ENCODE assay signal across 18 cellular contexts in the genomic region with DNA sequence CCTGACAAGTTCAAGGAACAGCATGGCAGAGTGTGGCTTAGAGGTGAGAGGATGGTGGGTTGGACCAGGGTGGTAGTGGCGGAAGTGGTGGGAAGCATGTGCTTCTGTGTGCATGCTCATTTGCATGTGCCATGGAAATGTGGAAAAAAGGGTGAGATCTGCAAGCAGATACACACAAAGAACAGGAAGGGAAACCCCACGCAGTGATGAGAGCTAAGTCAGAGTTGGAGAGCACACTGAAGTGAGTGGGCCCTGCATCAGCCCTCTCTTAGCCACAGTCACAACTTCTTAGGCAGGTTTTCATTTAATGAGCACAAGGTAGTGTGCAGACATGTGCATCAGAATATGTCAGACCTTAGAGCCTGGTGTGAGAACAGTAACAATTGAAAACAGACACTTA.
DNase-seq lines count a peak whose midpoint lies in the region; ATAC-seq, FAIRE-seq and TF ChIP-seq lines count a peak whose summit lies in the region.
"Had no signal": no experiment of that assay in that cellular context is flagged by ENCODE, and none has a peak within 500 bp of the region (broad histone marks: within the 10 kb centered on the region; RNA-seq: fewer than 3 reads in every experiment).

No MANE protein-coding gene starts in this region.

- H3K4me2 ChIP-seq in DND-41 (ENCODE audit: insufficient read depth, low read length): no peak overlapping the region

- no peaks in the 10 kb centered on the region for H3K79me2 ChIP-seq in DND-41 (ENCODE audit: insufficient read depth, low read length)

- intact Hi-C loops in left ventricle myocardium inferior (cut with micrococcal nuclease): no loop called here

- no peak for TF ChIP-seq POLR2A in H54 (IDR thresholded peaks at IDR 0.05; ENCODE audit: low read depth, low read length)

- H3K36me3 ChIP-seq in DND-41 (ENCODE audit: insufficient read depth, low read length): peaks cover 23% of the 10 kb centered on the region
- H3K36me3 ChIP-seq in left ventricle myocardium inferior: no peaks in the 10 kb centered on the region

- no peak overlapping the region for H3K9ac ChIP-seq in DND-41 (ENCODE audit: low read depth, low read length)

- no peak for FAIRE-seq in H54 (lab: Jason Lieb, UNC)

- no peak overlapping the region for H2AFZ ChIP-seq in DND-41 (ENCODE audit: low read depth, low read length)

- no peaks in the 10 kb centered on the region for H3K9me3 ChIP-seq in DND-41 (ENCODE audit: insufficient read depth, low read length, severe bottlenecking)
- H3K9me3 ChIP-seq in left ventricle myocardium inferior (replicated peaks): no peaks in the 10 kb centered on the region

- H3K27me3 ChIP-seq in DND-41 (ENCODE audit: insufficient read depth, low read length, poor library complexity) (no peaks in the 10 kb centered on the region), left ventricle myocardium inferior (ENCODE audit: low read depth) (no peaks in the 10 kb centered on the region)

- TF ChIP-seq CTCF in DND-41 (IDR thresholded peaks at IDR 0.05; ENCODE audit: borderline replicate concordance, extremely low read depth, low read length, poor library complexity, severe bottlenecking): no peak
- TF ChIP-seq CTCF in left ventricle myocardium inferior (IDR thresholded peaks at IDR 0.05; ENCODE audit: borderline replicate concordance): no peak

- ATAC-seq in DND-41 (ENCODE audit: insufficient read depth, low read depth): peak; percentile 31; the same call in 2 of the 3 replicates
- ATAC-seq in GM18502 (IDR thresholded peaks at IDR 0.05; ENCODE audit: poor library complexity, unreplicated experiment): peak; percentile 87
- peak; percentile 69 for ATAC-seq in GM21529 (IDR thresholded peaks at IDR 0.05; ENCODE audit: unreplicated experiment)
- ATAC-seq in HG03469 (IDR thresholded peaks at IDR 0.05; ENCODE audit: unreplicated experiment): peak; percentile 72

- DNase-seq in DND-41 (no peak), H54 (ENCODE audit: insufficient read length, low spot score) (no peak), Kasumi-1 (lab: John Stamatoyannopoulos, UW) (no peak), left ventricle myocardium inferior (no peak)
- DNase-seq: ACHN; Calu3; CD4-positive, alpha-beta T cell; DMS79; GDM1; H7; Karpas-422; NCI-H1930; NCI-H2171 treated with DMSO at 0.1 percent for 48 hours; NCI-H82; SIG-M5 had no signal

- H3K27ac ChIP-seq in DND-41 (ENCODE audit: low read length): no peak overlapping the region
- H3K27ac ChIP-seq in left ventricle myocardium inferior (replicated peaks): no peak overlapping the region

- H3K4me1 ChIP-seq in DND-41 (ENCODE audit: insufficient read depth, low read length) (no peaks in the 10 kb centered on the region), left ventricle myocardium inferior (no peaks in the 10 kb centered on the region)

- no peak overlapping the region for H3K4me3 ChIP-seq in DND-41 (ENCODE audit: low read depth in 1 of 2, low read length in 2 of 2)
- H3K4me3 ChIP-seq in left ventricle myocardium inferior: no peak overlapping the region

- H4K20me1 ChIP-seq in DND-41 (ENCODE audit: insufficient read depth, low read length): no peaks in the 10 kb centered on the region

Comparison
In these comparisons a context has a peak if more than half of its experiments do, and no peak if none do; other contexts are left out.
1. ATAC-seq: peak in every context shown above with its lines; median percentile 87 in GM18502; 72 in HG03469; 69 in GM21529; 31 in DND-41.